In genomic region chr11:870127-870413, GRCh38 we compare ENCODE assay signal across 12 cellular contexts. TPM values are rescaled to one million over a fixed set of nuclear protein-coding genes. Genes with fewer than 3 reads are reported as not detected.
A peak's percentile ranks its signal among the peaks of the same experiment; 100 is the strongest.
DNase-seq lines count a peak whose midpoint lies in the region; ATAC-seq and TF ChIP-seq lines count a peak whose summit lies in the region.
"Had no signal": no experiment of that assay in that cellular context is flagged by ENCODE, and none has a peak within 500 bp of the region (broad histone marks: within the 10 kb centered on the region; RNA-seq: fewer than 3 reads in every experiment).

No MANE protein-coding gene starts in this region.

- H3K36me3 Mint-ChIP-seq in activated CD4-positive, alpha-beta T cell treated with anti-CD3 and anti-CD28 coated beads for 36 hours (ENCODE audit: low read depth), result peaks cover 8% of the 10 kb centered on the region

- no peaks in the 10 kb centered on the region for H3K27me3 Mint-ChIP-seq in activated CD4-positive, alpha-beta T cell treated with anti-CD3 and anti-CD28 coated beads for 36 hours

- no peak overlapping the region for H3K27ac Mint-ChIP-seq in activated CD4-positive, alpha-beta T cell treated with anti-CD3 and anti-CD28 coated beads for 36 hours

- no peak overlapping the region for H3K27ac ChIP-seq in left ventricle myocardium inferior (replicated peaks)
- H3K27ac ChIP-seq in upper lobe of right lung, result no peak overlapping the region
- H3K27ac ChIP-seq in ascending aorta, result no peak overlapping the region
- H3K27ac ChIP-seq: gastrocnemius medialis, stomach had no signal

- DNase-seq in left ventricle myocardium inferior (no peak), left cardiac atrium (no peak), epithelial cell of proximal tubule (ENCODE audit: low read depth) (no peak), upper lobe of right lung (no peak), ascending aorta (ENCODE audit: low spot score in 2 of 2) (no peak)
- DNase-seq in activated CD4-positive, alpha-beta T cell treated with anti-CD3 and anti-CD28 coated beads for 36 hours, result no peak
- DNase-seq: activated CD4-positive, alpha-beta T cell treated with anti-CD3 and anti-CD28 coated beads for 4 hours; cortex of kidney; gastrocnemius medialis; NCI-H1105; stomach had no signal

- no peaks in the 10 kb centered on the region for H3K9me3 ChIP-seq in left ventricle myocardium inferior (replicated peaks)
- no peaks in the 10 kb centered on the region for H3K9me3 ChIP-seq in upper lobe of right lung
- H3K9me3 ChIP-seq in ascending aorta, result no peaks in the 10 kb centered on the region
- H3K9me3 ChIP-seq: gastrocnemius medialis, stomach had no signal

- H3K4me3 Mint-ChIP-seq in activated CD4-positive, alpha-beta T cell treated with anti-CD3 and anti-CD28 coated beads for 36 hours, result no peak overlapping the region

- H3K27me3 ChIP-seq in left ventricle myocardium inferior (ENCODE audit: low read depth) (no peaks in the 10 kb centered on the region), upper lobe of right lung (no peaks in the 10 kb centered on the region), ascending aorta (no peaks in the 10 kb centered on the region)
- H3K27me3 ChIP-seq: gastrocnemius medialis, stomach had no signal

- H3K4me1 ChIP-seq in left ventricle myocardium inferior (no peaks in the 10 kb centered on the region), upper lobe of right lung (no peaks in the 10 kb centered on the region), ascending aorta (no peaks in the 10 kb centered on the region)
- H3K4me1 ChIP-seq: gastrocnemius medialis, stomach had no signal

- H3K4me3 ChIP-seq in left ventricle myocardium inferior, result no peak overlapping the region
- H3K4me3 ChIP-seq in epithelial cell of proximal tubule (ENCODE audit: low read depth, low read length), result no peak overlapping the region
- H3K4me3 ChIP-seq in upper lobe of right lung, result no peak overlapping the region
- no peak overlapping the region for H3K4me3 ChIP-seq in ascending aorta
- H3K4me3 ChIP-seq: gastrocnemius medialis, stomach had no signal

- POLR2A ChIA-PET in activated CD4-positive, alpha-beta T cell treated with anti-CD3 and anti-CD28 coated beads for 36 hours (lab: Charles Lee), result no interaction called here

- no peak for ATAC-seq in left cardiac atrium
- ATAC-seq in upper lobe of right lung, result peak; percentile 1
- no peak for ATAC-seq in activated CD4-positive, alpha-beta T cell treated with anti-CD3 and anti-CD28 coated beads for 36 hours
- ATAC-seq: gastrocnemius medialis had no signal

- CTCF ChIA-PET in activated CD4-positive, alpha-beta T cell treated with anti-CD3 and anti-CD28 coated beads for 36 hours (lab: Charles Lee), result interaction anchor here (0.6 kb wide), 1 partner anchor 120 kb away, joined by 3 read pairs; no protein-coding TSS in a partner anchor

- H3K9me3 Mint-ChIP-seq in activated CD4-positive, alpha-beta T cell treated with anti-CD3 and anti-CD28 coated beads for 36 hours (ENCODE audit: low read depth), result no peaks in the 10 kb centered on the region

- intact Hi-C loops in left ventricle myocardium inferior (cut with micrococcal nuclease) (no loop called here), left cardiac atrium (cut with DNase I) (no loop called here), upper lobe of right lung (cut with DNase I) (no loop called here), ascending aorta (cut with DNase I) (no loop called here)
- intact Hi-C loops in activated CD4-positive, alpha-beta T cell treated with anti-CD3 and anti-CD28 coated beads for 36 hours (cut with DNase I, micrococcal nuclease), result no loop called here

- H3K4me1 Mint-ChIP-seq in activated CD4-positive, alpha-beta T cell treated with anti-CD3 and anti-CD28 coated beads for 36 hours, result no peaks in the 10 kb centered on the region

- TF ChIP-seq CTCF in left ventricle myocardium inferior (IDR thresholded peaks at IDR 0.05; ENCODE audit: borderline replicate concordance) (peak; percentile 11), epithelial cell of proximal tubule (conservative IDR thresholded peaks at IDR 0.05; ENCODE audit: low read depth, low read length) (peak; percentile 38), upper lobe of right lung (IDR thresholded peaks at IDR 0.05) (no peak), ascending aorta (IDR thresholded peaks at IDR 0.05) (no peak)

- H3K36me3 ChIP-seq in left ventricle myocardium inferior (peaks cover 21% of the 10 kb centered on the region), upper lobe of right lung (peaks cover 21% of the 10 kb centered on the region), ascending aorta (peaks cover 21 to 24% of the 10 kb centered on the region in 2 donors)
- H3K36me3 ChIP-seq: gastrocnemius medialis had no signal

RNA-seq across cellular contexts. Expression of gene TSPAN4, which starts 27.4 kb away (rescaled TPM):
- total RNA-seq in left ventricle myocardium inferior (33.0 TPM), left cardiac atrium (10 to 100 TPM; 46.1 to 63.5 TPM), epithelial cell of proximal tubule (118 and 188 TPM in 2 replicates), upper lobe of right lung (167 TPM), ascending aorta (252 TPM)
- 1 to 10 TPM; 5.2 to 6.0 TPM for total RNA-seq in activated CD4-positive, alpha-beta T cell treated with anti-CD3 and anti-CD28 coated beads for 36 hours

RNA-seq across cellular contexts. Expression of gene POLR2L, which starts 27.7 kb away (rescaled TPM):
- 226 TPM for total RNA-seq in left ventricle myocardium inferior
- total RNA-seq in left cardiac atrium, result 100 to 1,000 TPM; 163 to 202 TPM
- 166 and 213 TPM in 2 replicates for total RNA-seq in epithelial cell of proximal tubule
- 138 TPM for total RNA-seq in upper lobe of right lung
- 10 to 100 TPM; 74.6 to 79.4 TPM for total RNA-seq in activated CD4-positive, alpha-beta T cell treated with anti-CD3 and anti-CD28 coated beads for 36 hours
- total RNA-seq in ascending aorta, result 141 TPM

RNA-seq across cellular contexts. Expression of gene CD151, which starts 37.3 kb away (rescaled TPM):
- 408 TPM for total RNA-seq in left ventricle myocardium inferior
- total RNA-seq in left cardiac atrium, result 100 to 1,000 TPM; 382 to 489 TPM
- total RNA-seq in epithelial cell of proximal tubule, result 538 and 626 TPM in 2 replicates
- total RNA-seq in upper lobe of right lung, result 486 TPM
- total RNA-seq in activated CD4-positive, alpha-beta T cell treated with anti-CD3 and anti-CD28 coated beads for 36 hours, result 10 to 100 TPM; 36.8 to 38.6 TPM
- total RNA-seq in ascending aorta, result 898 TPM

RNA-seq across cellular contexts. Expression of gene CHID1, which starts 40.5 kb away (rescaled TPM):
- total RNA-seq in left ventricle myocardium inferior, result 54.2 TPM
- 10 to 100 TPM; 58.7 to 64.6 TPM for total RNA-seq in left cardiac atrium
- total RNA-seq in epithelial cell of proximal tubule, result 95.6 and 108 TPM in 2 replicates
- 52.9 TPM for total RNA-seq in upper lobe of right lung
- total RNA-seq in activated CD4-positive, alpha-beta T cell treated with anti-CD3 and anti-CD28 coated beads for 36 hours, result 10 to 100 TPM; 60.4 to 75.3 TPM
- total RNA-seq in ascending aorta, result 69.4 TPM

RNA-seq across cellular contexts. Expression of gene CRACR2B, which starts 42.4 kb away (rescaled TPM):
- total RNA-seq in left ventricle myocardium inferior, result 23.2 TPM
- 10 to 100 TPM; 18.9 to 27.7 TPM for total RNA-seq in left cardiac atrium
- total RNA-seq in epithelial cell of proximal tubule, result 21.0 and 55.7 TPM in 2 replicates
- total RNA-seq in upper lobe of right lung, result 34.3 TPM
- under 1 TPM; 0.33 to 0.50 TPM for total RNA-seq in activated CD4-positive, alpha-beta T cell treated with anti-CD3 and anti-CD28 coated beads for 36 hours
- 20.5 TPM for total RNA-seq in ascending aorta
- total RNA-seq: SK-MEL-5 had no signal

Comparison
In these comparisons a context has a peak if more than half of its experiments do, and no peak if none do; other contexts are left out.
1. CTCF ChIP-seq: peak in left ventricle myocardium inferior (single experiment) and epithelial cell of proximal tubule (single experiment); none in upper lobe of right lung (single experiment) and ascending aorta (0 of 3).
2. RNA of gene CD151, which starts 37.3 kb away (total RNA-seq): 898 TPM in ascending aorta (single experiment), 538 to 626 TPM in epithelial cell of proximal tubule, 382 to 489 TPM in left cardiac atrium, 486 TPM in upper lobe of right lung (single experiment) and 408 TPM in left ventricle myocardium inferior (single experiment); 36.8 to 38.6 TPM in activated CD4-positive, alpha-beta T cell treated with anti-CD3 and anti-CD28 coated beads for 36 hours; every median in the first group is over 4 times any median in the second.